ENCODE assay signal across 17 cellular contexts in the genomic region with DNA sequence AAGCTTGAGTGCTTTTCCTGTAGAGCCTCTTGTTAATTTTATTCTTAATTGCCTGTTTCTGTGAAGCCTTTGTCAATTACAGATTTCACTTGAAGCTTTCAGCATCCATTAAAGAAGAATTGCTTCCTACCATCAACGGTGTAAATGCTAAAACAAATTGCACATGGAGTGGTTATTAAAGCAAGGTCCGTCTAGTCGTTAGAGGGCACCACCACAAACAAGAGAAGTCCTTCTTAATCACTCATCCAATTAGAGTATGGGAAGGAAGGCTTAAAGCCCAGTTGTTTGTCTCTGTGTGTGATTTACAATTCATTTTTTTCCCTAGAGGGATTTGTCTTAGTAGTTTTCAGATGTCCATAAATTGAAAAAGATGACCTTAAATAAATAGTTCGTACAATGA. TPM values are rescaled to one million over a fixed set of nuclear protein-coding genes. Genes with fewer than 3 reads are reported as not detected.
DNase-seq lines count a peak whose midpoint lies in the region; FAIRE-seq and TF ChIP-seq lines count a peak whose summit lies in the region.
"Had no signal": no experiment of that assay in that cellular context is flagged by ENCODE, and none has a peak within 500 bp of the region (broad histone marks: within the 10 kb centered on the region; RNA-seq: fewer than 3 reads in every experiment).

No MANE protein-coding gene starts in this region.

- H3K9ac ChIP-seq in kidney (ENCODE audit: low read length in 2 of 2): no peak overlapping the region

- peak; percentile 30 for DNase-seq in COR-L47 (lab: John Stamatoyannopoulos, UW)
- DNase-seq in NCI-H1436 (lab: John Stamatoyannopoulos, UW): peak; percentile 84
- peak; percentile 66 for DNase-seq in NCI-H82 (lab: John Stamatoyannopoulos, UW)
- DNase-seq in kidney: no peak
- DNase-seq in ACHN: no peak
- DNase-seq in stimulated activated naive CD4-positive, alpha-beta T cell treated with Interleukin-2 at 50 U/mL for 16 hours (lab: John Stamatoyannopoulos, UW): no peak
- no peak for DNase-seq in GM19239 (ENCODE audit: insufficient read length, low spot score)
- DNase-seq: GOT3; sigmoid colon; stimulated activated CD4-positive, alpha-beta T cell treated with anti-CD3 and anti-CD28 coated beads, Interleukin-1b, Interleukin-23, amount 100 ng/mL, for 48 hours; T-helper 2 cell had no signal

- no peaks in the 10 kb centered on the region for H3K9me3 ChIP-seq in kidney (ENCODE audit: control insufficient read depth in 1 of 2, low read length in 2 of 2)
- H3K9me3 ChIP-seq: neutrophil, sigmoid colon had no signal

- intact Hi-C loops in kidney (cut with DNase I): no loop called here

- FAIRE-seq in kidney (lab: Jason Lieb, UNC) (no peak), GM19239 (lab: Jason Lieb, UNC) (no peak)

- TF ChIP-seq CTCF in kidney (IDR thresholded peaks at IDR 0.05; ENCODE audit: borderline replicate concordance, extremely low read depth, insufficient read depth): no peak

- in situ Hi-C loops in ACHN (cut with HindIII; ENCODE audit: low pct_ligation_motif_present, low pct_unique_long_range_greater_than_20kb, low sequenced_read_pairs): no loop called here

- H3K36me3 ChIP-seq in kidney (ENCODE audit: control insufficient read depth in 1 of 2, insufficient read depth in 2 of 2, low read length in 2 of 2): no peaks in the 10 kb centered on the region
- H3K36me3 ChIP-seq: neutrophil, sigmoid colon had no signal

- H3K4me3 ChIP-seq in kidney (ENCODE audit: low read length in 2 of 2): peak overlapping the region; percentile 86 to 92
- H3K4me3 ChIP-seq: sigmoid colon had no signal

- H3K4me1 ChIP-seq in kidney (ENCODE audit: control insufficient read depth in 1 of 2, insufficient read depth in 1 of 2, low read depth in 1 of 2, low read length in 2 of 2): peaks cover 3 to 6% of the 10 kb centered on the region in 2 donors

- H3K27ac ChIP-seq in kidney (ENCODE audit: low read depth in 2 of 2, low read length in 2 of 2): no peak overlapping the region
- H3K27ac ChIP-seq: neutrophil, sigmoid colon had no signal

RNA-seq across cellular contexts. Expression of a gene that starts 1.6 kb away (rescaled TPM):
- 3.6 TPM for total RNA-seq in kidney
- polyA plus RNA-seq in kidney (ENCODE audit: insufficient read depth, low read depth, low replicate concordance): 9.9 TPM
- total RNA-seq: activated T-helper 17 cell treated with anti-CD3 and anti-CD28 coated beads, Interleukin-2, amount 50 U/mL, for 72 hours; fibroblast of villous mesenchyme; mononuclear cell; OCI-LY7 had no signal
- polyA plus RNA-seq: IgD-negative memory B cell had no signal

Comparison
In these comparisons a context has a peak if more than half of its experiments do, and no peak if none do; other contexts are left out.
1. DNase-seq: peak in COR-L47 (single experiment), NCI-H1436 (single experiment) and NCI-H82 (single experiment); none in kidney (single experiment), ACHN (single experiment), stimulated activated naive CD4-positive, alpha-beta T cell treated with Interleukin-2 at 50 U/mL for 16 hours (single experiment) and GM19239 (single experiment).